Comparison of ENCODE assay signal across 7 cellular contexts in genomic region chr11:116732740-116733385, GRCh38. TPM values are rescaled to one million over a fixed set of nuclear protein-coding genes. Genes with fewer than 3 reads are reported as not detected.
DNase-seq lines count a peak whose midpoint lies in the region; ATAC-seq and TF ChIP-seq lines count a peak whose summit lies in the region.

No MANE protein-coding gene starts in this region.

- peak overlapping the region; percentile 64 for H3K4me3 Mint-ChIP-seq in WTC11

- no peaks in the 10 kb centered on the region for H3K27me3 Mint-ChIP-seq in WTC11 (ENCODE audit: low read depth)

- peak overlapping the region; percentile 91 for H3K27ac ChIP-seq in caudate nucleus (ENCODE audit: low read depth, low read length)

- peaks cover 36% of the 10 kb centered on the region for H3K4me1 Mint-ChIP-seq in WTC11

- H3K36me3 Mint-ChIP-seq in WTC11: no peaks in the 10 kb centered on the region

- POLR2A ChIA-PET in WTC11 (lab: Charles Lee): no interaction called here

- no peaks in the 10 kb centered on the region for H3K9me3 Mint-ChIP-seq in WTC11

- ATAC-seq in HG02642 (IDR thresholded peaks at IDR 0.05; ENCODE audit: poor library complexity, unreplicated experiment): peak; percentile 76
- ATAC-seq in WTC11: peak; percentile 88

- DNase-seq in NCI-H2081 (lab: John Stamatoyannopoulos, UW) (peak; percentile 64 to 65), WTC11 (ENCODE audit: low spot score) (peak; percentile 85), caudate nucleus (lab: John Stamatoyannopoulos, UW) (peak in 41 of 61 donors; percentile 9 to 73 (median 35)), kidney tubule cell (ENCODE audit: low spot score) (peak; percentile 67)
- peak; percentile 58 for DNase-seq in stimulated activated CD4-positive, alpha-beta T cell treated with anti-CD3 and anti-CD28 coated beads, Interleukin-4, amount 100 ng/mL, for 1 hour

- CTCF ChIA-PET in WTC11 (lab: Charles Lee): interaction anchor here (0.6 to 4.6 kb wide), 51 partner anchors 9 to 848 kb away, joined by 3 to 91 read pairs (median 5); partner anchors contain the start of genes APOA5 and ZPR1

- H3K27ac Mint-ChIP-seq in WTC11: no peak overlapping the region

- peak; percentile 96 for TF ChIP-seq CTCF in GM12874 (IDR thresholded peaks at IDR 0.05; ENCODE audit: insufficient read depth, low read depth, low read length)
- peak; percentile 85 for TF ChIP-seq CTCF in WTC11 (IDR thresholded peaks at IDR 0.05)

TF ChIP-seq in WTC11, 78 proteins besides CTCF, POLR2A, EP300 and RAD21:
- TF ChIP-seq ZNF512 (CRISPR knock-in tag; IDR thresholded peaks at IDR 0.05; ENCODE audit: borderline replicate concordance) (no peak), ETV6 (CRISPR knock-in tag; IDR thresholded peaks at IDR 0.05) (peak; percentile 77)

RNA-seq across cellular contexts. Expression of gene BUD13, which starts 39.9 kb away (rescaled TPM):
- total RNA-seq in WTC11 (2021): 20.7 to 24.6 TPM (median 22.4 TPM) in 3 replicates

RNA-seq across cellular contexts. Expression of gene ZPR1, which starts 55.0 kb away (rescaled TPM):
- total RNA-seq in WTC11 (2021): 55.2 to 59.6 TPM (median 56.6 TPM) in 3 replicates

RNA-seq across cellular contexts. Expression of gene APOA5, which starts 58.8 kb away (rescaled TPM):
- 0.09 to 0.32 TPM (median 0.20 TPM) in 3 replicates for total RNA-seq in WTC11 (2021)

Comparison
In these comparisons a context has a peak if more than half of its experiments do, and no peak if none do; other contexts are left out.
1. Peak in every context shown above with its lines: DNase-seq, ATAC-seq and H3K27ac ChIP-seq.
2. DNase-seq: peak in every context shown above with its lines; median percentile 85 in WTC11; 67 in kidney tubule cell; 64 in NCI-H2081; 58 in stimulated activated CD4-positive, alpha-beta T cell treated with anti-CD3 and anti-CD28 coated beads, Interleukin-4, amount 100 ng/mL, for 1 hour; 35 in caudate nucleus.